8 cellular contexts compared by ENCODE assay signal in genomic region chr20:5119435-5120188, GRCh38. TPM values are rescaled to one million over a fixed set of nuclear protein-coding genes. Genes with fewer than 3 reads are reported as not detected.
DNase-seq lines count a peak whose midpoint lies in the region; ATAC-seq and TF ChIP-seq lines count a peak whose summit lies in the region.

Gene PCNA (minus strand): TSS chr20:5119958. CDS start chr20:5119798, 160 bp downstream.

- no peak for TF ChIP-seq CTCF in lung (IDR thresholded peaks at IDR 0.05; ENCODE audit: control extremely low read depth, extremely low read depth)

- peak; percentile 91 to 96 (median 93) for DNase-seq in CD8-positive, alpha-beta memory T cell
- DNase-seq in HS-5 (ENCODE audit: low read depth) = peak; percentile 83
- DNase-seq in NK-92 treated with Interleukin-12 subunit alpha and Interleukin-12 subunit beta, amount 100 ng/mL, for 24 hours (lab: John Stamatoyannopoulos, UW) = peak; percentile 96
- peak; percentile 97 for DNase-seq in activated CD8-positive, alpha-beta memory T cell treated with anti-CD3 and anti-CD28 coated beads for 24 hours
- DNase-seq in effector CD4-positive, alpha-beta T cell = peak; percentile 92
- peak; percentile 97 for DNase-seq in lung (ENCODE audit: low spot score)
- peak; percentile 89 to 92 (median 90) for DNase-seq in stimulated activated CD4-positive, alpha-beta T cell treated with anti-CD3 and anti-CD28 coated beads, TNF-alpha, amount 100 ng/mL, for 4 hours (ENCODE audit: low read depth in 3 of 3)

- H3K36me3 ChIP-seq in CD8-positive, alpha-beta memory T cell (ENCODE audit: insufficient read depth, low read length) = peaks cover 26% of the 10 kb centered on the region
- peaks cover 0 to 5% of the 10 kb centered on the region in 2 donors for H3K36me3 ChIP-seq in lung (ENCODE audit: control insufficient read depth in 2 of 2, insufficient read depth in 2 of 2, low read length in 2 of 2)

- H3K4me3 Mint-ChIP-seq in CD8-positive, alpha-beta memory T cell = peak within 1 kb of the TSS; percentile 91 to 98 (median 95)

- 0% methylated on average over 67 to 72 of the region's 72 CpGs for WGBS in lung, 2 donors

- peak within 1 kb of the TSS; percentile 99 for H3K4me3 ChIP-seq in CD8-positive, alpha-beta memory T cell (ENCODE audit: low read length)
- peak within 1 kb of the TSS; percentile 73 for H3K4me3 ChIP-seq in lung

- no peaks in the 10 kb centered on the region for H3K27me3 ChIP-seq in CD8-positive, alpha-beta memory T cell (ENCODE audit: insufficient read depth, low read length, poor library complexity, severe bottlenecking)
- no peaks in the 10 kb centered on the region for H3K27me3 ChIP-seq in lung (ENCODE audit: control insufficient read depth, insufficient read depth)

- peak; percentile 80 for ATAC-seq in GM19468 (IDR thresholded peaks at IDR 0.05; ENCODE audit: extremely low read depth, unreplicated experiment)
- ATAC-seq in lung (ENCODE audit: insufficient read depth, low FRiP score) = peak; percentile 99

- no peaks in the 10 kb centered on the region for H3K9me3 ChIP-seq in CD8-positive, alpha-beta memory T cell (ENCODE audit: low read length)
- H3K9me3 ChIP-seq in lung (ENCODE audit: control insufficient read depth in 2 of 2, insufficient read depth in 1 of 2, low read length in 1 of 2) = no peaks in the 10 kb centered on the region

- no peaks in the 10 kb centered on the region for H3K9me3 Mint-ChIP-seq in CD8-positive, alpha-beta memory T cell

- CTCF ChIA-PET in CD8-positive, alpha-beta memory T cell (lab: Charles Lee) = interaction anchor here (1.2 to 2.6 kb wide), 2 partner anchors 73 to 103 kb away, joined by 3 to 15 read pairs; no protein-coding TSS in a partner anchor

- H3K4me1 ChIP-seq in CD8-positive, alpha-beta memory T cell (ENCODE audit: insufficient read depth, low read length) = peaks cover 24% of the 10 kb centered on the region
- peaks cover 0 to 4% of the 10 kb centered on the region in 2 donors for H3K4me1 ChIP-seq in lung (ENCODE audit: control insufficient read depth in 2 of 2, insufficient read depth in 2 of 2, low read length in 2 of 2)

- peaks cover 4 to 43% (median 14%) of the 10 kb centered on the region in 3 donors for H3K36me3 Mint-ChIP-seq in CD8-positive, alpha-beta memory T cell

- no peaks in the 10 kb centered on the region for H3K27me3 Mint-ChIP-seq in CD8-positive, alpha-beta memory T cell

- peak within 1 kb of the TSS; percentile 90 for H3K27ac ChIP-seq in CD8-positive, alpha-beta memory T cell (ENCODE audit: low read depth, low read length)
- H3K27ac ChIP-seq in lung (ENCODE audit: low read depth in 1 of 2, low read length in 1 of 2) = peak within 1 kb of the TSS; percentile 84 to 90

- H3K27ac Mint-ChIP-seq in CD8-positive, alpha-beta memory T cell = peak within 1 kb of the TSS; percentile 89 to 99 (median 96)

- peaks cover 27 to 37% (median 30%) of the 10 kb centered on the region in 3 donors for H3K4me1 Mint-ChIP-seq in CD8-positive, alpha-beta memory T cell

- POLR2A ChIA-PET in CD8-positive, alpha-beta memory T cell (lab: Charles Lee) = interaction anchor here (0.6 to 1.4 kb wide), 6 partner anchors 8 to 335 kb away, joined by 3 to 10 read pairs (median 3); partner anchors contain the start of gene CDS2

RNA-seq across cellular contexts. Expression of gene PCNA, which starts in this region (rescaled TPM):
- total RNA-seq in CD8-positive, alpha-beta memory T cell = 100 to 1,000 TPM; 654 to 662 TPM
- polyA plus RNA-seq in CD8-positive, alpha-beta memory T cell = 58.4 TPM
- total RNA-seq in lung = 10 to 100 TPM; 47.9 to 50.0 TPM
- 10 to 100 TPM; 67.3 to 74.1 TPM for polyA plus RNA-seq in lung

Comparison
In these comparisons a context has a peak if more than half of its experiments do, and no peak if none do; other contexts are left out.
1. Peak in every context shown above with its lines: DNase-seq, ATAC-seq, H3K4me3 ChIP-seq and H3K27ac ChIP-seq.
2. RNA of gene PCNA (total RNA-seq): 654 to 662 TPM in CD8-positive, alpha-beta memory T cell; 47.9 to 50.0 TPM in lung; every median in the first group is over 10 times any median in the second.